Comparison of ENCODE assay signal across 21 cellular contexts in genomic region chr3:115022214-115022613, GRCh38.
A peak's percentile ranks its signal among the peaks of the same experiment; 100 is the strongest.
DNase-seq lines count a peak whose midpoint lies in the region; ATAC-seq and TF ChIP-seq lines count a peak whose summit lies in the region.
"Had no signal": no experiment of that assay in that cellular context is flagged by ENCODE, and none has a peak within 500 bp of the region (broad histone marks: within the 10 kb centered on the region; RNA-seq: fewer than 3 reads in every experiment).

No MANE protein-coding gene starts in this region.

- H3K4me1 ChIP-seq in adipocyte (ENCODE audit: control insufficient read depth, insufficient read depth, low read length) (peaks cover 25% of the 10 kb centered on the region), lower lobe of right lung (peaks cover 17% of the 10 kb centered on the region)

- H3K36me3 ChIP-seq in adipocyte (ENCODE audit: control insufficient read depth, insufficient read depth, low read length, severe bottlenecking), result no peaks in the 10 kb centered on the region
- H3K36me3 ChIP-seq in lower lobe of right lung, result no peaks in the 10 kb centered on the region

- ATAC-seq in lower lobe of right lung, result peak; percentile 39 to 54

- H3K9me3 ChIP-seq in adipocyte (ENCODE audit: control insufficient read depth, low read length), result no peaks in the 10 kb centered on the region
- H3K9me3 ChIP-seq in lower lobe of right lung, result no peaks in the 10 kb centered on the region

- no peak overlapping the region for H3K27ac ChIP-seq in lower lobe of right lung
- H3K27ac ChIP-seq: C4-2B, SK-N-MC had no signal

- H3K36me3 Mint-ChIP-seq in CD14-positive monocyte (peaks cover 2 to 5% of the 10 kb centered on the region in 2 donors), endothelial cell (ENCODE audit: low read depth, unreplicated experiment) (no peaks in the 10 kb centered on the region)
- no peaks in the 10 kb centered on the region for H3K36me3 Mint-ChIP-seq in activated T-helper 1 cell treated with anti-CD3 and anti-CD28 coated beads, Interleukin-12 subunit alpha, Interleukin-12 subunit beta, Interleukin-2, Interleukin-4 antibody, amounts not matched to agents 30 ng/mL and 10 ng/mL and 1 ng/mL, durations not matched to agents 14 hours and 24 hours and 36 hours (ENCODE audit: low read depth)

- H3K9me3 Mint-ChIP-seq in CD14-positive monocyte (peaks cover 0 to under 1% (median 0%) of the 10 kb centered on the region in 7 donors), endothelial cell (ENCODE audit: unreplicated experiment) (no peaks in the 10 kb centered on the region)
- H3K9me3 Mint-ChIP-seq in activated T-helper 1 cell treated with anti-CD3 and anti-CD28 coated beads, Interleukin-12 subunit alpha, Interleukin-12 subunit beta, Interleukin-2, Interleukin-4 antibody, amounts not matched to agents 30 ng/mL and 10 ng/mL and 1 ng/mL, durations not matched to agents 14 hours and 24 hours and 36 hours, result no peaks in the 10 kb centered on the region

- DNase-seq in CD14-positive monocyte (ENCODE audit: low spot score) (no peak), adipocyte (ENCODE audit: low read depth) (peak; percentile 39), fibroblast of pulmonary artery (ENCODE audit: low read depth) (peak; percentile 44), lower lobe of right lung (no peak), endothelial cell (ENCODE audit: low spot score) (no peak), SKM-1 (lab: John Stamatoyannopoulos, UW; ENCODE audit: unreplicated experiment) (no peak)
- DNase-seq in stimulated activated CD4-positive, alpha-beta T cell treated with anti-CD3 and anti-CD28 coated beads, Interleukin-4, amount 100 ng/mL, for 4 hours, result no peak
- DNase-seq in activated T-helper 1 cell treated with anti-CD3 and anti-CD28 coated beads, Interleukin-12 subunit alpha, Interleukin-12 subunit beta, Interleukin-2, Interleukin-4 antibody, amounts not matched to agents 30 ng/mL and 10 ng/mL and 1 ng/mL, durations not matched to agents 14 hours and 24 hours and 36 hours (ENCODE audit: low spot score), result no peak
- DNase-seq: Calu3, DMS153, KG1, NCI-H1092 treated with DMSO at 0.1 percent for 48 hours, NCI-H2107, NCI-H446, NCI-H524 treated with DMSO at 0.1 percent for 48 hours, NCI-H774, SIG-M5, SW 1271 had no signal

- H3K4me3 Mint-ChIP-seq in CD14-positive monocyte (no peak overlapping the region), endothelial cell (ENCODE audit: unreplicated experiment) (no peak overlapping the region)
- H3K4me3 Mint-ChIP-seq in activated T-helper 1 cell treated with anti-CD3 and anti-CD28 coated beads, Interleukin-12 subunit alpha, Interleukin-12 subunit beta, Interleukin-2, Interleukin-4 antibody, amounts not matched to agents 30 ng/mL and 10 ng/mL and 1 ng/mL, durations not matched to agents 14 hours and 24 hours and 36 hours, result no peak overlapping the region
- H3K4me3 Mint-ChIP-seq: B cell had no signal

- intact Hi-C loops in CD14-positive monocyte (cut with micrococcal nuclease), result no loop called here
- intact Hi-C loops in lower lobe of right lung (cut with DNase I), result no loop called here
- intact Hi-C loops in activated T-helper 1 cell treated with anti-CD3 and anti-CD28 coated beads, Interleukin-12 subunit alpha, Interleukin-12 subunit beta, Interleukin-2, Interleukin-4 antibody, amounts not matched to agents 30 ng/mL and 10 ng/mL and 1 ng/mL, durations not matched to agents 14 hours and 24 hours and 36 hours (cut with micrococcal nuclease), result no loop called here

- no peak overlapping the region for H3K9ac ChIP-seq in adipocyte (ENCODE audit: low read length)

- H3K27me3 ChIP-seq in adipocyte (replicated peaks; ENCODE audit: control insufficient read depth, insufficient read depth, low read length) (no peaks in the 10 kb centered on the region), lower lobe of right lung (ENCODE audit: low read depth) (no peaks in the 10 kb centered on the region)

- peaks cover 0 to 1% (median 0%) of the 10 kb centered on the region in 3 donors for H3K27me3 Mint-ChIP-seq in CD14-positive monocyte (ENCODE audit: low read depth in 3 of 3)
- no peaks in the 10 kb centered on the region for H3K27me3 Mint-ChIP-seq in endothelial cell (ENCODE audit: unreplicated experiment)
- no peaks in the 10 kb centered on the region for H3K27me3 Mint-ChIP-seq in activated T-helper 1 cell treated with anti-CD3 and anti-CD28 coated beads, Interleukin-12 subunit alpha, Interleukin-12 subunit beta, Interleukin-2, Interleukin-4 antibody, amounts not matched to agents 30 ng/mL and 10 ng/mL and 1 ng/mL, durations not matched to agents 14 hours and 24 hours and 36 hours (ENCODE audit: insufficient read depth)
- H3K27me3 Mint-ChIP-seq: B cell had no signal

- H3K4me1 Mint-ChIP-seq in CD14-positive monocyte (peaks cover 20% of the 10 kb centered on the region), endothelial cell (ENCODE audit: unreplicated experiment) (no peaks in the 10 kb centered on the region)
- no peaks in the 10 kb centered on the region for H3K4me1 Mint-ChIP-seq in activated T-helper 1 cell treated with anti-CD3 and anti-CD28 coated beads, Interleukin-12 subunit alpha, Interleukin-12 subunit beta, Interleukin-2, Interleukin-4 antibody, amounts not matched to agents 30 ng/mL and 10 ng/mL and 1 ng/mL, durations not matched to agents 14 hours and 24 hours and 36 hours (ENCODE audit: low read depth)

- TF ChIP-seq CTCF in CD14-positive monocyte (IDR thresholded peaks at IDR 0.05), result no peak
- TF ChIP-seq CTCF in fibroblast of pulmonary artery (IDR thresholded peaks at IDR 0.05; ENCODE audit: low read length, missing control alignments), result no peak
- TF ChIP-seq CTCF in lower lobe of right lung (IDR thresholded peaks at IDR 0.05), result no peak
- no peak for TF ChIP-seq CTCF in endothelial cell (IDR thresholded peaks at IDR 0.05; ENCODE audit: unreplicated experiment)

- no peak overlapping the region for H3K4me3 ChIP-seq in adipocyte (ENCODE audit: low read length)
- H3K4me3 ChIP-seq in fibroblast of pulmonary artery (replicated peaks; ENCODE audit: low read depth, low read length), result no peak overlapping the region
- no peak overlapping the region for H3K4me3 ChIP-seq in lower lobe of right lung
- H3K4me3 ChIP-seq: SK-N-MC had no signal

- peak overlapping the region in 6 of 7 donors; percentile 47 to 88 (median 82) for H3K27ac Mint-ChIP-seq in CD14-positive monocyte
- H3K27ac Mint-ChIP-seq in endothelial cell (ENCODE audit: unreplicated experiment), result no peak overlapping the region
- no peak overlapping the region for H3K27ac Mint-ChIP-seq in activated T-helper 1 cell treated with anti-CD3 and anti-CD28 coated beads, Interleukin-12 subunit alpha, Interleukin-12 subunit beta, Interleukin-2, Interleukin-4 antibody, amounts not matched to agents 30 ng/mL and 10 ng/mL and 1 ng/mL, durations not matched to agents 14 hours and 24 hours and 36 hours
- H3K27ac Mint-ChIP-seq: B cell had no signal

Comparison
In these comparisons a context has a peak if more than half of its experiments do, and no peak if none do; other contexts are left out.
1. DNase-seq: peak in adipocyte (single experiment) and fibroblast of pulmonary artery (single experiment); none in CD14-positive monocyte (single experiment), lower lobe of right lung (single experiment), stimulated activated CD4-positive, alpha-beta T cell treated with anti-CD3 and anti-CD28 coated beads, Interleukin-4, amount 100 ng/mL, for 4 hours (0 of 2), endothelial cell (single experiment), activated T-helper 1 cell treated with anti-CD3 and anti-CD28 coated beads, Interleukin-12 subunit alpha, Interleukin-12 subunit beta, Interleukin-2, Interleukin-4 antibody, amounts not matched to agents 30 ng/mL and 10 ng/mL and 1 ng/mL, durations not matched to agents 14 hours and 24 hours and 36 hours (single experiment) and SKM-1 (single experiment).
2. H3K27ac Mint-ChIP-seq: peak in CD14-positive monocyte (6 of 7); none in endothelial cell (single experiment) and activated T-helper 1 cell treated with anti-CD3 and anti-CD28 coated beads, Interleukin-12 subunit alpha, Interleukin-12 subunit beta, Interleukin-2, Interleukin-4 antibody, amounts not matched to agents 30 ng/mL and 10 ng/mL and 1 ng/mL, durations not matched to agents 14 hours and 24 hours and 36 hours (single experiment).